Comparison of ENCODE assay signal across 12 cellular contexts in the genomic region with DNA sequence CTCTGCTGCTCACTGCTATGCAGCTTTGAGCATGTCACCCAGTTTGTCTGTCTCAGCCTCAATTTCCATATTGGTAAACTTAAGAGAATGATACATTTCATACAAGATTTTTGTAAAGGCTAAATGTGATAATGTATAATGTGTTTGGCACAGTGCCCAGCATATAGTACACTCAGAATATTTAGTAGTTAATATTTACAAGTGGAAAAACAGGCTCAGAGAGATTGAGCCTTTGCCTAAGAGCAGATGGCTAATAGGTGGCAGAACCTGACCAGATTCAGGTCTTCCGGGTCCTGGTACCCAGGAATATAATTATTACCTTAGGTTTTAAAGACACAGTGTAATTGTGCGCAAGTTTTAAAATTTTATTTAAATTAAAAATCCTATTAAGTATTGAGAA. TPM values are rescaled to one million over a fixed set of nuclear protein-coding genes. Genes with fewer than 3 reads are reported as not detected.
DNase-seq lines count a peak whose midpoint lies in the region; ATAC-seq lines count a peak whose summit lies in the region.
"Had no signal": no experiment of that assay in that cellular context is flagged by ENCODE, and none has a peak within 500 bp of the region (broad histone marks: within the 10 kb centered on the region; RNA-seq: fewer than 3 reads in every experiment).

No MANE protein-coding gene starts in this region.

- ATAC-seq in left cardiac atrium: no peak
- ATAC-seq: CD8-positive, alpha-beta T cell; PC-3 had no signal

- intact Hi-C loops in left cardiac atrium (cut with DNase I): no loop called here

- DNase-seq in DMS 273 (lab: John Stamatoyannopoulos, UW; ENCODE audit: unreplicated experiment): peak; percentile 12
- DNase-seq in DMS 273 treated with DMSO at 0.1 percent for 48 hours (lab: John Stamatoyannopoulos, UW): no peak
- peak; percentile 52 for DNase-seq in HT-29 (ENCODE audit: low spot score)
- peak; percentile 13 for DNase-seq in NCI-H748 treated with DMSO at 0.1 percent for 48 hours (lab: John Stamatoyannopoulos, UW)
- peak; percentile 4 for DNase-seq in renal cortical epithelial cell (ENCODE audit: low read depth)
- no peak for DNase-seq in activated T-cell treated with anti-CD3 and anti-CD28 coated beads for 4 hours
- no peak for DNase-seq in left cardiac atrium
- DNase-seq in hypothalamus (lab: John Stamatoyannopoulos, UW): no peak
- DNase-seq: CD8-positive, alpha-beta T cell; NCI-H1436 treated with DMSO at 0.1 percent for 48 hours; NCI-H526 treated with DMSO at 0.1 percent for 48 hours; PC-3 had no signal

RNA-seq across cellular contexts. Expression of gene KIAA1958, which starts 46.8 kb away (rescaled TPM):
- total RNA-seq in HT-29 (2014; rRNA removed; shearing (Covaris generic)): 7.5 and 9.2 TPM in 2 replicates
- total RNA-seq in renal cortical epithelial cell (4.2 and 21.8 TPM in 2 replicates), left cardiac atrium (1 to 10 TPM; 3.3 to 3.6 TPM)

RNA-seq across cellular contexts. Expression of gene HSDL2, which starts 59.9 kb away (rescaled TPM):
- 27.4 and 29.5 TPM in 2 replicates for total RNA-seq in HT-29 (2014; rRNA removed; shearing (Covaris generic))
- 33.3 and 64.2 TPM in 2 replicates for total RNA-seq in renal cortical epithelial cell
- 100 to 1,000 TPM in 1 of 2 donors, 10 to 100 TPM in 1; 99.3 to 107 TPM for total RNA-seq in left cardiac atrium

Comparison
In these comparisons a context has a peak if more than half of its experiments do, and no peak if none do; other contexts are left out.
1. DNase-seq: peak in DMS 273 (single experiment), HT-29 (single experiment), NCI-H748 treated with DMSO at 0.1 percent for 48 hours (single experiment) and renal cortical epithelial cell (single experiment); none in DMS 273 treated with DMSO at 0.1 percent for 48 hours (single experiment), activated T-cell treated with anti-CD3 and anti-CD28 coated beads for 4 hours (single experiment), left cardiac atrium (single experiment) and hypothalamus (0 of 51).